ENCODE assay signal across 25 cellular contexts in genomic region chr3:101870138-101870537, GRCh38.
"Had no signal": no experiment of that assay in that cellular context is flagged by ENCODE, and none has a peak within 500 bp of the region (broad histone marks: within the 10 kb centered on the region; RNA-seq: fewer than 3 reads in every experiment).

No MANE protein-coding gene starts in this region.

- ATAC-seq: activated CD4-positive, CD25-positive, alpha-beta regulatory T cell treated with anti-CD3 and anti-CD28 coated beads, Interleukin-2, amount 50 U/mL, for 24 hours; activated naive CD8-positive, alpha-beta T cell treated with anti-CD3 and anti-CD28 coated beads, Interleukin-2, amount 50 U/mL, for 24 hours; body of pancreas; heart right ventricle; lower lobe of right lung; naive thymus-derived CD4-positive, alpha-beta T cell; sciatic nerve; stimulated activated naive B cell treated with anti-CD40 and anti-IgM and Interleukin-4, amounts not matched to agents 10 μg/mL and 1 μg/mL and 100 μg/mL, for 72 hours had no signal

- H3K4me3 Mint-ChIP-seq: activated CD4-positive, alpha-beta memory T cell treated with anti-CD3 and anti-CD28 coated beads, Interleukin-2, amount 10 ng/mL, durations not matched to agents 7 days and 5 days; activated CD4-positive, alpha-beta T cell treated with anti-CD3 and anti-CD28 coated beads, Interleukin-2, amount 10 ng/mL, durations not matched to agents 24 days and 14 days; activated naive CD8-positive, alpha-beta T cell treated with anti-CD3 and anti-CD28 coated beads, Interleukin-2, amount 50 U/mL, for 24 hours; activated T-helper 1 cell treated with anti-CD3 and anti-CD28 coated beads, Interleukin-12 subunit alpha, Interleukin-12 subunit beta, Interleukin-2, Interleukin-4 antibody, amounts not matched to agents 30 ng/mL and 10 ng/mL and 1 ng/mL, durations not matched to agents 14 hours and 24 hours and 36 hours; dendritic cell treated with granulocyte-macrophage colony-stimulating factor and Interleukin-4, amounts not matched to agents 40 ng/mL and 50 ng/mL, for 4 days; naive thymus-derived CD4-positive, alpha-beta T cell; neural crest cell; stimulated activated naive B cell treated with anti-CD40 and anti-IgM and Interleukin-4, amounts not matched to agents 10 μg/mL and 1 μg/mL and 100 μg/mL, for 72 hours had no signal

- H3K4me3 ChIP-seq: body of pancreas, cardiac muscle cell, heart right ventricle, lower lobe of right lung, testis, vagina had no signal

- H3K9me3 ChIP-seq: body of pancreas, heart right ventricle, lower lobe of right lung, testis, vagina had no signal

- H3K4me1 Mint-ChIP-seq: activated CD4-positive, alpha-beta memory T cell treated with anti-CD3 and anti-CD28 coated beads, Interleukin-2, amount 10 ng/mL, durations not matched to agents 7 days and 5 days; activated CD4-positive, alpha-beta T cell treated with anti-CD3 and anti-CD28 coated beads, Interleukin-2, amount 10 ng/mL, durations not matched to agents 24 days and 14 days had no signal

- H3K27ac ChIP-seq: body of pancreas, cardiac muscle cell, lower lobe of right lung, testis, vagina had no signal

- DNase-seq: activated CD4-positive, alpha-beta memory T cell treated with anti-CD3 and anti-CD28 coated beads, Interleukin-2, amount 10 ng/mL, durations not matched to agents 7 days and 5 days; activated CD4-positive, alpha-beta T cell treated with anti-CD3 and anti-CD28 coated beads, Interleukin-2, amount 10 ng/mL, durations not matched to agents 24 days and 14 days; activated gamma-delta T cell; activated naive CD4-positive, alpha-beta T cell treated with anti-CD3 and anti-CD28 coated beads, Interleukin-2, amount 50 U/mL, for 16 hours; activated naive CD8-positive, alpha-beta T cell treated with anti-CD3 and anti-CD28 coated beads, Interleukin-2, amount 50 U/mL, for 24 hours; anterior cingulate cortex; body of pancreas; effector CD8-positive, alpha-beta T cell; heart right ventricle; islet precursor cell; lower lobe of right lung; naive thymus-derived CD4-positive, alpha-beta T cell; posterior cingulate gyrus; stimulated activated CD4-positive, alpha-beta T cell treated with anti-CD3 and anti-CD28 coated beads, Interleukin-2, amount 100 ng/mL, for 48 hours; stimulated activated CD8-positive, alpha-beta memory T cell treated with anti-CD3 and anti-CD28 coated beads, Interleukin-4, amount 100 ng/mL, for 48 hours; stimulated activated naive B cell treated with anti-CD40 and anti-IgM and Interleukin-4, amounts not matched to agents 10 μg/mL and 1 μg/mL and 100 μg/mL, for 72 hours; T-helper 2 cell; testis had no signal

- H3K27me3 ChIP-seq: body of pancreas, cardiac muscle cell, heart right ventricle, testis, vagina had no signal

- H3K27ac Mint-ChIP-seq: activated CD4-positive, alpha-beta memory T cell treated with anti-CD3 and anti-CD28 coated beads, Interleukin-2, amount 10 ng/mL, durations not matched to agents 7 days and 5 days; activated CD4-positive, alpha-beta T cell treated with anti-CD3 and anti-CD28 coated beads, Interleukin-2, amount 10 ng/mL, durations not matched to agents 24 days and 14 days; activated naive CD8-positive, alpha-beta T cell treated with anti-CD3 and anti-CD28 coated beads, Interleukin-2, amount 50 U/mL, for 24 hours; activated T-helper 1 cell treated with anti-CD3 and anti-CD28 coated beads, Interleukin-12 subunit alpha, Interleukin-12 subunit beta, Interleukin-2, Interleukin-4 antibody, amounts not matched to agents 30 ng/mL and 10 ng/mL and 1 ng/mL, durations not matched to agents 14 hours and 24 hours and 36 hours; dendritic cell treated with granulocyte-macrophage colony-stimulating factor and Interleukin-4, amounts not matched to agents 40 ng/mL and 50 ng/mL, for 4 days; naive thymus-derived CD4-positive, alpha-beta T cell; stimulated activated naive B cell treated with anti-CD40 and anti-IgM and Interleukin-4, amounts not matched to agents 10 μg/mL and 1 μg/mL and 100 μg/mL, for 72 hours had no signal

- H3K4me1 ChIP-seq: testis had no signal

- H3K36me3 ChIP-seq: cardiac muscle cell, heart right ventricle, lower lobe of right lung, vagina had no signal

- H3K9me3 Mint-ChIP-seq: dendritic cell treated with granulocyte-macrophage colony-stimulating factor and Interleukin-4, amounts not matched to agents 40 ng/mL and 50 ng/mL, for 4 days had no signal

- H3K27me3 Mint-ChIP-seq: activated CD4-positive, alpha-beta memory T cell treated with anti-CD3 and anti-CD28 coated beads, Interleukin-2, amount 10 ng/mL, durations not matched to agents 7 days and 5 days; activated naive CD8-positive, alpha-beta T cell treated with anti-CD3 and anti-CD28 coated beads, Interleukin-2, amount 50 U/mL, for 24 hours; stimulated activated naive B cell treated with anti-CD40 and anti-IgM and Interleukin-4, amounts not matched to agents 10 μg/mL and 1 μg/mL and 100 μg/mL, for 72 hours had no signal
